10 cellular contexts compared by ENCODE assay signal in genomic region chr12:32559434-32559833, GRCh38.
DNase-seq lines count a peak whose midpoint lies in the region; ATAC-seq and TF ChIP-seq lines count a peak whose summit lies in the region.
"Had no signal": no experiment of that assay in that cellular context is flagged by ENCODE, and none has a peak within 500 bp of the region (broad histone marks: within the 10 kb centered on the region; RNA-seq: fewer than 3 reads in every experiment).

No MANE protein-coding gene starts in this region.

- 0 out of 2 replicates have a peak overlapping the region, but pooled peaks have one; percentile 4 for H3K27ac ChIP-seq in SK-N-MC
- peak overlapping the region; percentile 30 to 71 for H3K27ac ChIP-seq in left lung
- H3K27ac ChIP-seq in upper lobe of right lung: peak overlapping the region; percentile 63
- H3K27ac ChIP-seq: WERI-Rb-1 had no signal

- H3K9ac ChIP-seq in SK-N-MC (ENCODE audit: insufficient read length): no peak overlapping the region

- no peak for TF ChIP-seq CTCF in left lung (IDR thresholded peaks at IDR 0.05)
- TF ChIP-seq CTCF in upper lobe of right lung (IDR thresholded peaks at IDR 0.05): no peak

- no peak overlapping the region for H3K4me3 ChIP-seq in SK-N-MC
- no peak overlapping the region for H3K4me3 ChIP-seq in left lung
- peak overlapping the region; percentile 13 for H3K4me3 ChIP-seq in upper lobe of right lung

- intact Hi-C loops in Right ventricle myocardium inferior (cut with DNase I) (no loop called here), cardiac septum (cut with DNase I) (no loop called here), left lung (cut with DNase I) (no loop called here), upper lobe of right lung (cut with DNase I) (no loop called here)

- ATAC-seq in Right ventricle myocardium inferior: peak; percentile 35
- no peak for ATAC-seq in left lung
- no peak for ATAC-seq in upper lobe of right lung

- H3K4me1 ChIP-seq in left lung (peaks cover 12 to 22% of the 10 kb centered on the region in 2 donors), upper lobe of right lung (peaks cover 27% of the 10 kb centered on the region)

- H3K27me3 ChIP-seq in left lung (no peaks in the 10 kb centered on the region), upper lobe of right lung (no peaks in the 10 kb centered on the region)

- H3K9me3 ChIP-seq in SK-N-MC (ENCODE audit: low read depth, low read length): no peaks in the 10 kb centered on the region
- H3K9me3 ChIP-seq in left lung: no peaks in the 10 kb centered on the region
- H3K9me3 ChIP-seq in upper lobe of right lung: no peaks in the 10 kb centered on the region

- no peak for DNase-seq in Right ventricle myocardium inferior (ENCODE audit: missing footprints)
- DNase-seq in cardiac septum (ENCODE audit: low spot score): no peak
- DNase-seq in SK-N-MC (ENCODE audit: low read depth, low spot score): no peak
- DNase-seq in left lung: no peak
- no peak for DNase-seq in upper lobe of right lung
- DNase-seq in NCI-H1105 treated with DMSO at 0.1 percent for 48 hours (lab: John Stamatoyannopoulos, UW): no peak
- no peak for DNase-seq in activated T-cell treated with anti-CD3 and anti-CD28 coated beads for 4 hours
- DNase-seq in activated gamma-delta T cell (lab: John Stamatoyannopoulos, UW): no peak
- DNase-seq: effector memory CD4-positive, alpha-beta T cell; WERI-Rb-1 had no signal

- no peaks in the 10 kb centered on the region for H3K36me3 ChIP-seq in SK-N-MC (ENCODE audit: insufficient read depth, low read length)
- H3K36me3 ChIP-seq in left lung: peaks cover 0 to 12% of the 10 kb centered on the region in 2 donors
- H3K36me3 ChIP-seq in upper lobe of right lung: peaks cover 5% of the 10 kb centered on the region
- H3K36me3 ChIP-seq: WERI-Rb-1 had no signal

Comparison
In these comparisons a context has a peak if more than half of its experiments do, and no peak if none do; other contexts are left out.
1. H3K27ac ChIP-seq: peak in every context shown above with its lines; median percentile 63 in upper lobe of right lung; 50 in left lung; 4 in SK-N-MC.